Comparison of ENCODE assay signal across 21 cellular contexts in genomic region chr17:55484575-55484974, GRCh38. TPM values are rescaled to one million over a fixed set of nuclear protein-coding genes. Genes with fewer than 3 reads are reported as not detected.
DNase-seq lines count a peak whose midpoint lies in the region; ATAC-seq and TF ChIP-seq lines count a peak whose summit lies in the region.
"Had no signal": no experiment of that assay in that cellular context is flagged by ENCODE, and none has a peak within 500 bp of the region (broad histone marks: within the 10 kb centered on the region; RNA-seq: fewer than 3 reads in every experiment).

No MANE protein-coding gene starts in this region.

- H3K4me3 Mint-ChIP-seq in activated T-helper 17 cell treated with anti-CD3 and anti-CD28 coated beads, Interleukin-2, amount 50 U/mL, for 72 hours = no peak overlapping the region
- H3K4me3 Mint-ChIP-seq: CD4-positive, alpha-beta memory T cell; GM23338; H9 had no signal

- DNase-seq in epithelial cell of esophagus (ENCODE audit: low read depth) = peak; percentile 42
- DNase-seq in BE2C = no peak
- no peak for DNase-seq in activated CD8-positive, alpha-beta memory T cell treated with anti-CD3 and anti-CD28 coated beads, Interleukin-2, amount 50 U/mL, for 4 hours
- DNase-seq: 8988T; ACHN; AML-193; C1 segment of cervical spinal cord; Calu3; CD4-positive, alpha-beta memory T cell; COR-L47; DMS153; DND-41; H9 had no signal

- no peaks in the 10 kb centered on the region for H3K9me3 ChIP-seq in BE2C
- H3K9me3 ChIP-seq: A549 had no signal

- no peaks in the 10 kb centered on the region for H3K4me1 Mint-ChIP-seq in activated T-helper 17 cell treated with anti-CD3 and anti-CD28 coated beads, Interleukin-2, amount 50 U/mL, for 72 hours
- H3K4me1 Mint-ChIP-seq: CD4-positive, alpha-beta memory T cell had no signal

- TF ChIP-seq CTCF in epithelial cell of esophagus (IDR thresholded peaks at IDR 0.05; ENCODE audit: insufficient read depth, low read depth, low read length, missing control alignments) (no peak), BE2C (IDR thresholded peaks at IDR 0.05; ENCODE audit: low read depth, low read length) (no peak)

- peaks cover 10% of the 10 kb centered on the region for H3K27me3 Mint-ChIP-seq in activated T-helper 17 cell treated with anti-CD3 and anti-CD28 coated beads, Interleukin-2, amount 50 U/mL, for 72 hours

- H3K4me1 ChIP-seq in BE2C = no peaks in the 10 kb centered on the region

- H3K9me3 Mint-ChIP-seq in activated T-helper 17 cell treated with anti-CD3 and anti-CD28 coated beads, Interleukin-2, amount 50 U/mL, for 72 hours = no peaks in the 10 kb centered on the region
- H3K9me3 Mint-ChIP-seq: CD4-positive, alpha-beta memory T cell; GM23338; H9 had no signal

- no peaks in the 10 kb centered on the region for H3K27me3 ChIP-seq in BE2C

- ATAC-seq in HG02610 (IDR thresholded peaks at IDR 0.05; ENCODE audit: unreplicated experiment) = peak; percentile 68
- peak; percentile 51 for ATAC-seq in activated T-helper 17 cell treated with anti-CD3 and anti-CD28 coated beads, Interleukin-2, amount 50 U/mL, for 72 hours (replicated peaks)
- ATAC-seq in HG03097 (IDR thresholded peaks at IDR 0.05; ENCODE audit: low FRiP score, unreplicated experiment) = no peak
- ATAC-seq: A549, GM23338, HCT116 had no signal

- no peak overlapping the region for H3K4me3 ChIP-seq in epithelial cell of esophagus (ENCODE audit: low read length)
- no peak overlapping the region for H3K4me3 ChIP-seq in BE2C (ENCODE audit: low read depth, low read length)
- H3K4me3 ChIP-seq: A549, GM23338 had no signal

- H3K27ac Mint-ChIP-seq in activated T-helper 17 cell treated with anti-CD3 and anti-CD28 coated beads, Interleukin-2, amount 50 U/mL, for 72 hours = no peak overlapping the region
- H3K27ac Mint-ChIP-seq: CD4-positive, alpha-beta memory T cell; GM23338; H9 had no signal

- no peaks in the 10 kb centered on the region for H3K36me3 ChIP-seq in BE2C

- no peaks in the 10 kb centered on the region for H3K36me3 Mint-ChIP-seq in activated T-helper 17 cell treated with anti-CD3 and anti-CD28 coated beads, Interleukin-2, amount 50 U/mL, for 72 hours (ENCODE audit: low read depth)
- H3K36me3 Mint-ChIP-seq: CD4-positive, alpha-beta memory T cell had no signal

RNA-seq across cellular contexts. Expression of gene SMIM36, which starts 26.7 kb away (rescaled TPM):
- total RNA-seq in activated T-helper 17 cell treated with anti-CD3 and anti-CD28 coated beads, Interleukin-2, amount 50 U/mL, for 72 hours = not detected
- not detected for polyA plus RNA-seq in BE2C (2012; ENCODE audit: insufficient read depth, insufficient read length, low read depth)
- total RNA-seq: Calu3; CD4-positive, alpha-beta memory T cell; GM23338; H4; H9 had no signal
- polyA plus RNA-seq: A549; BJ; CD4-positive, alpha-beta memory T cell; GM23338 had no signal
